Comparison of ENCODE assay signal across 26 cellular contexts in genomic region chr17:16878547-16879100, GRCh38.
"Had no signal": no experiment of that assay in that cellular context is flagged by ENCODE, and none has a peak within 500 bp of the region (broad histone marks: within the 10 kb centered on the region; RNA-seq: fewer than 3 reads in every experiment).

No MANE protein-coding gene starts in this region.

- H3K4me2 ChIP-seq: KMS-11 had no signal

- H3K4me1 ChIP-seq: breast epithelium had no signal

- DNase-seq: activated B cell treated with CpG ODN at 0.5 μM for 24 hours; activated CD4-positive, alpha-beta T cell treated with anti-CD3 and anti-CD28 coated beads for 1 hour; activated CD4-positive, alpha-beta T cell treated with anti-CD3 and anti-CD28 coated beads, Interleukin-2, amount 10 ng/mL, durations not matched to agents 24 days and 14 days; activated CD4-positive, alpha-beta T cell treated with anti-CD3 and anti-CD28 coated beads, Interleukin-2, amount 50 U/mL, for 48 hours; activated naive CD4-positive, alpha-beta T cell; activated T-cell treated with anti-CD3 and anti-CD28 coated beads for 4 hours; activated T-cell treated with anti-CD3 and anti-CD28 coated beads, Interleukin-2, amount 50 U/mL, for 72 hours; aorta; central memory CD4-positive, alpha-beta T cell; MG63; MV-4-11; NCI-H1092 treated with DMSO at 0.1 percent for 48 hours; NCI-H1417 treated with DMSO at 0.1 percent for 48 hours; NCI-H187; NCI-H2081; NCI-H446; NCI-H524; PC-3; T-cell; T-helper 2 cell; T1000 had no signal

- H3K9ac ChIP-seq: KMS-11 had no signal

- H3K9me3 ChIP-seq: MG63 had no signal

- H3K4me3 Mint-ChIP-seq: activated B cell treated with CpG ODN at 0.5 μM for 24 hours; activated CD4-positive, alpha-beta T cell treated with anti-CD3 and anti-CD28 coated beads, Interleukin-2, amount 10 ng/mL, durations not matched to agents 24 days and 14 days; activated naive CD4-positive, alpha-beta T cell treated with anti-CD3 and anti-CD28 coated beads, Interleukin-2, amount 50 U/mL, for 24 hours; activated T-cell treated with anti-CD3 and anti-CD28 coated beads, Interleukin-2, amount 50 U/mL, for 72 hours; T-cell had no signal

- H3K36me3 ChIP-seq: breast epithelium, MG63 had no signal

- H3K9me3 Mint-ChIP-seq: activated B cell treated with CpG ODN at 0.5 μM for 24 hours; activated CD4-positive, alpha-beta T cell treated with anti-CD3 and anti-CD28 coated beads, Interleukin-2, amount 10 ng/mL, durations not matched to agents 24 days and 14 days; activated T-cell treated with anti-CD3 and anti-CD28 coated beads, Interleukin-2, amount 50 U/mL, for 72 hours; activated T-helper 2 cell treated with anti-CD3 and anti-CD28 coated beads, Interferon-gamma antibody, Interleukin-2, Interleukin-4, amounts not matched to agents 10 μg/mL and 5 μg/mL and 100 μg/mL, durations not matched to agents 14 hours and 24 hours and 36 hours had no signal

- H3K4me3 ChIP-seq: breast epithelium, MG63, SK-N-MC had no signal

- H3K27ac Mint-ChIP-seq: activated B cell treated with CpG ODN at 0.5 μM for 24 hours; activated CD4-positive, alpha-beta T cell treated with anti-CD3 and anti-CD28 coated beads, Interleukin-2, amount 10 ng/mL, durations not matched to agents 24 days and 14 days; activated naive CD4-positive, alpha-beta T cell treated with anti-CD3 and anti-CD28 coated beads, Interleukin-2, amount 50 U/mL, for 24 hours; activated T-cell treated with anti-CD3 and anti-CD28 coated beads, Interleukin-2, amount 50 U/mL, for 72 hours; activated T-helper 2 cell treated with anti-CD3 and anti-CD28 coated beads, Interferon-gamma antibody, Interleukin-2, Interleukin-4, amounts not matched to agents 10 μg/mL and 5 μg/mL and 100 μg/mL, durations not matched to agents 14 hours and 24 hours and 36 hours; T-cell had no signal

- H3K27me3 ChIP-seq: breast epithelium, MG63 had no signal

- H3K36me3 Mint-ChIP-seq: activated naive CD4-positive, alpha-beta T cell treated with anti-CD3 and anti-CD28 coated beads, Interleukin-2, amount 50 U/mL, for 24 hours; T-cell had no signal

- H3K27me3 Mint-ChIP-seq: activated naive CD4-positive, alpha-beta T cell treated with anti-CD3 and anti-CD28 coated beads, Interleukin-2, amount 50 U/mL, for 24 hours had no signal

- H3K4me1 Mint-ChIP-seq: activated B cell treated with CpG ODN at 0.5 μM for 24 hours; activated CD4-positive, alpha-beta T cell treated with anti-CD3 and anti-CD28 coated beads, Interleukin-2, amount 10 ng/mL, durations not matched to agents 24 days and 14 days; activated naive CD4-positive, alpha-beta T cell treated with anti-CD3 and anti-CD28 coated beads, Interleukin-2, amount 50 U/mL, for 24 hours; T-cell had no signal

- ATAC-seq: activated T-cell treated with anti-CD3 and anti-CD28 coated beads, Interleukin-2, amount 50 U/mL, for 72 hours; PC-3; T-cell had no signal

- H3K27ac ChIP-seq: breast epithelium, KMS-11, SK-N-MC had no signal
